ENCODE assay signal across 1 cellular context in the genomic region with DNA sequence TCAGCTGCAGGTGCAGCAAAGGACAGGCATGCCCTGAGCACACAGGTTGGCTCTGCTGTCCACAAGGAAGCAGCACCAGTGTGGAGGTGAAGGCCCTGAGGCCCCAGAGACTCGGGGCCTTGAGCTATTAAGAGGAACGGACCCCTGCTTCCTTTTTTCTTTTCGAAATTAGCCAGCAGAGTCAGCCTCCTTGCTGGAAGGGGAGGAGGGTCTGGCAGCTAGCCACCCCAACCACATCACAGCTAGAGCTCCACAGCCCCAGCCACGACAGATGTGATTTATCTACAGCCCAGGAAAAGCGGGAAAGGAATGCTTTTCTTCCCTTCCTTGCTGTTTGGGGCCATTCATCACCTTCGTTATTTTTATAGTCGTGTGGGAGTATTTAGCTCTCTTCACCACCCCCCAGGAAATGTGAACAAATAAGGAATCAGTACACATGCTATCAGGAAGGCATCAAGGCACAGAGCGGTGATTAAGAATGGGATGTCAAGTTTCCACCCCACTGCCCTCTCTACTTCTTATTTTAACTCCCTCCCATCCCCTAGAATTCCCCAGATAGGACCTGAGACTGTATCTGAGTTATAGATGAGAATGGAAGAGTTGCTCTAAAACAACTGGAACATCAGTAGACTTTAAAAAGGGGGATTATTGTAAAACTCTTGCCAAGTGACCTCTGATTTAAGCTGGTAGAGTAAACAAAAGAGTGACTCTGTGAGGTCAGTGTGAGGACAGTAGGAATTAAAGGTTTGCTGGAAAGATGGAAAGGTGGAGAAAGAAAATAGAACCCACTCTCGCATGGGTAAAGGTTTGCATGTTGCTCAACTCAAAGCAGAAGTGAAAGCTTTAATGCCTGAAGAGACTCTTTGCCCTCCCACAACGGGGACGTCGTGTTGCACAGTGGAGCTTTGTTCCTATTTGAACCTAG.
TF ChIP-seq lines count a peak whose summit lies in the region.

No MANE protein-coding gene starts in this region.

TF ChIP-seq in GM12878, 131 proteins besides CTCF, POLR2A, EP300 and RAD21 (continued from another document and continues in another):
- TF ChIP-seq ZNF592 (IDR thresholded peaks at IDR 0.05) (no peak), BMI1 (IDR thresholded peaks at IDR 0.05; ENCODE audit: borderline replicate concordance) (peak; percentile 40; the same call in 1 of the 2 replicates), NFXL1 (IDR thresholded peaks at IDR 0.05; ENCODE audit: borderline replicate concordance) (no peak), FOXM1 (IDR thresholded peaks at IDR 0.05; ENCODE audit: low read depth, low read length) (peak; percentile 64; the same call in 1 of the 2 replicates), SP1 (IDR thresholded peaks at IDR 0.05; ENCODE audit: low read depth, low read length) (peak; percentile 3), ZNF622 (IDR thresholded peaks at IDR 0.05) (no peak), KAT2A (conservative IDR thresholded peaks at IDR 0.05; ENCODE audit: control insufficient read depth, low read depth, low read length) (no peak), YBX1 (IDR thresholded peaks at IDR 0.05) (no peak), TCF12 (IDR thresholded peaks at IDR 0.05; ENCODE audit: low read depth, low read length) (no peak), NFIC (IDR thresholded peaks at IDR 0.05; ENCODE audit: low read depth, low read length) (peak; percentile 85), ZBED1 (IDR thresholded peaks at IDR 0.05; ENCODE audit: borderline replicate concordance) (no peak), NR2C2 (IDR thresholded peaks at IDR 0.05; ENCODE audit: borderline replicate concordance, control insufficient read depth, insufficient read length, low read depth) (no peak), HDAC2 (IDR thresholded peaks at IDR 0.05) (no peak), SPI1 (IDR thresholded peaks at IDR 0.05; ENCODE audit: borderline replicate concordance, insufficient read depth, low read depth, low read length) (peak; percentile 97), RCOR1 (conservative IDR thresholded peaks at IDR 0.05; ENCODE audit: low read depth, low read length) (no peak), ZNF687 (IDR thresholded peaks at IDR 0.05) (0 out of 2 replicates have a peak, but pooled peaks have one; percentile 14), SIN3A (IDR thresholded peaks at IDR 0.05; ENCODE audit: low read depth, low read length) (no peak), RAD51 (IDR thresholded peaks at IDR 0.05) (no peak), BCL11A (IDR thresholded peaks at IDR 0.05; ENCODE audit: low read depth, low read length) (peak; percentile 66), RFX5 (IDR thresholded peaks at IDR 0.05; ENCODE audit: low read depth, low read length) (no peak), GABPA (IDR thresholded peaks at IDR 0.05; ENCODE audit: low read depth) (no peak), HCFC1 (IDR thresholded peaks at IDR 0.05; ENCODE audit: low read length) (no peak), CEBPB (IDR thresholded peaks at IDR 0.05; ENCODE audit: borderline replicate concordance in 1 of 2, low read depth in 2 of 2, low read length in 2 of 2) (peak in 1 of 2 experiments; percentile 64; a peak in 1 of 4 replicates), SMARCA5 (IDR thresholded peaks at IDR 0.05) (no peak), REST (IDR thresholded peaks at IDR 0.05; ENCODE audit: low read depth, low read length) (no peak), NBN (IDR thresholded peaks at IDR 0.05) (peak; percentile 58; the same call in 1 of the 2 replicates), MXI1 (IDR thresholded peaks at IDR 0.05; ENCODE audit: low read depth, low read length) (no peak)
- TF ChIP-seq, protein P1, sequence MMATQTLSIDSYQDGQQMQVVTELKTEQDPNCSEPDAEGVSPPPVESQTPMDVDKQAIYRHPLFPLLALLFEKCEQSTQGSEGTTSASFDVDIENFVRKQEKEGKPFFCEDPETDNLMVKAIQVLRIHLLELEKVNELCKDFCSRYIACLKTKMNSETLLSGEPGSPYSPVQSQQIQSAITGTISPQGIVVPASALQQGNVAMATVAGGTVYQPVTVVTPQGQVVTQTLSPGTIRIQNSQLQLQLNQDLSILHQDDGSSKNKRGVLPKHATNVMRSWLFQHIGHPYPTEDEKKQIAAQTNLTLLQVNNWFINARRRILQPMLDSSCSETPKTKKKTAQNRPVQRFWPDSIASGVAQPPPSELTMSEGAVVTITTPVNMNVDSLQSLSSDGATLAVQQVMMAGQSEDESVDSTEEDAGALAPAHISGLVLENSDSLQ (IDR thresholded peaks at IDR 0.05) = no peak
- TF ChIP-seq, protein P2, sequence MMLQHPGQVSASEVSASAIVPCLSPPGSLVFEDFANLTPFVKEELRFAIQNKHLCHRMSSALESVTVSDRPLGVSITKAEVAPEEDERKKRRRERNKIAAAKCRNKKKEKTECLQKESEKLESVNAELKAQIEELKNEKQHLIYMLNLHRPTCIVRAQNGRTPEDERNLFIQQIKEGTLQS (IDR thresholded peaks at IDR 0.05; ENCODE audit: borderline replicate concordance, extremely low read depth, low read depth, low read length) = no peak
- TF ChIP-seq, protein P3, sequence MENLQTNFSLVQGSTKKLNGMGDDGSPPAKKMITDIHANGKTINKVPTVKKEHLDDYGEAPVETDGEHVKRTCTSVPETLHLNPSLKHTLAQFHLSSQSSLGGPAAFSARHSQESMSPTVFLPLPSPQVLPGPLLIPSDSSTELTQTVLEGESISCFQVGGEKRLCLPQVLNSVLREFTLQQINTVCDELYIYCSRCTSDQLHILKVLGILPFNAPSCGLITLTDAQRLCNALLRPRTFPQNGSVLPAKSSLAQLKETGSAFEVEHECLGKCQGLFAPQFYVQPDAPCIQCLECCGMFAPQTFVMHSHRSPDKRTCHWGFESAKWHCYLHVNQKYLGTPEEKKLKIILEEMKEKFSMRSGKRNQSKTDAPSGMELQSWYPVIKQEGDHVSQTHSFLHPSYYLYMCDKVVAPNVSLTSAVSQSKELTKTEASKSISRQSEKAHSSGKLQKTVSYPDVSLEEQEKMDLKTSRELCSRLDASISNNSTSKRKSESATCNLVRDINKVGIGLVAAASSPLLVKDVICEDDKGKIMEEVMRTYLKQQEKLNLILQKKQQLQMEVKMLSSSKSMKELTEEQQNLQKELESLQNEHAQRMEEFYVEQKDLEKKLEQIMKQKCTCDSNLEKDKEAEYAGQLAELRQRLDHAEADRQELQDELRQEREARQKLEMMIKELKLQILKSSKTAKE (IDR thresholded peaks at IDR 0.05; ENCODE audit: low read depth, poor library complexity, severe bottlenecking) = no peak
- TF ChIP-seq, protein P4, sequence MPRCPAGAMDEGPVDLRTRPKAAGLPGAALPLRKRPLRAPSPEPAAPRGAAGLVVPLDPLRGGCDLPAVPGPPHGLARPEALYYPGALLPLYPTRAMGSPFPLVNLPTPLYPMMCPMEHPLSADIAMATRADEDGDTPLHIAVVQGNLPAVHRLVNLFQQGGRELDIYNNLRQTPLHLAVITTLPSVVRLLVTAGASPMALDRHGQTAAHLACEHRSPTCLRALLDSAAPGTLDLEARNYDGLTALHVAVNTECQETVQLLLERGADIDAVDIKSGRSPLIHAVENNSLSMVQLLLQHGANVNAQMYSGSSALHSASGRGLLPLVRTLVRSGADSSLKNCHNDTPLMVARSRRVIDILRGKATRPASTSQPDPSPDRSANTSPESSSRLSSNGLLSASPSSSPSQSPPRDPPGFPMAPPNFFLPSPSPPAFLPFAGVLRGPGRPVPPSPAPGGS (IDR thresholded peaks at IDR 0.05; ENCODE audit: borderline replicate concordance, insufficient read depth, low read depth, low read length, poor library complexity, severe bottlenecking) = peak; percentile 7
- TF ChIP-seq, protein P5, sequence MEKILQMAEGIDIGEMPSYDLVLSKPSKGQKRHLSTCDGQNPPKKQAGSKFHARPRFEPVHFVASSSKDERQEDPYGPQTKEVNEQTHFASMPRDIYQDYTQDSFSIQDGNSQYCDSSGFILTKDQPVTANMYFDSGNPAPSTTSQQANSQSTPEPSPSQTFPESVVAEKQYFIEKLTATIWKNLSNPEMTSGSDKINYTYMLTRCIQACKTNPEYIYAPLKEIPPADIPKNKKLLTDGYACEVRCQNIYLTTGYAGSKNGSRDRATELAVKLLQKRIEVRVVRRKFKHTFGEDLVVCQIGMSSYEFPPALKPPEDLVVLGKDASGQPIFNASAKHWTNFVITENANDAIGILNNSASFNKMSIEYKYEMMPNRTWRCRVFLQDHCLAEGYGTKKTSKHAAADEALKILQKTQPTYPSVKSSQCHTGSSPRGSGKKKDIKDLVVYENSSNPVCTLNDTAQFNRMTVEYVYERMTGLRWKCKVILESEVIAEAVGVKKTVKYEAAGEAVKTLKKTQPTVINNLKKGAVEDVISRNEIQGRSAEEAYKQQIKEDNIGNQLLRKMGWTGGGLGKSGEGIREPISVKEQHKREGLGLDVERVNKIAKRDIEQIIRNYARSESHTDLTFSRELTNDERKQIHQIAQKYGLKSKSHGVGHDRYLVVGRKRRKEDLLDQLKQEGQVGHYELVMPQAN (conservative IDR thresholded peaks at IDR 0.05) = no peak
